In genomic region chr7:2520808-2521146, GRCh38 we compare ENCODE assay signal across 9 cellular contexts. TPM values are rescaled to one million over a fixed set of nuclear protein-coding genes. Genes with fewer than 3 reads are reported as not detected.
DNase-seq lines count a peak whose midpoint lies in the region; ATAC-seq and TF ChIP-seq lines count a peak whose summit lies in the region.
"Had no signal": no experiment of that assay in that cellular context is flagged by ENCODE, and none has a peak within 500 bp of the region (broad histone marks: within the 10 kb centered on the region; RNA-seq: fewer than 3 reads in every experiment).

No MANE protein-coding gene starts in this region.

- peaks cover 7% of the 10 kb centered on the region for H3K36me3 ChIP-seq in neuron (ENCODE audit: insufficient read depth, low read length)

- no peaks in the 10 kb centered on the region for H3K9me3 ChIP-seq in neuron (ENCODE audit: low read length)

- intact Hi-C loops in dorsolateral prefrontal cortex (cut with DNase I) = loop anchor here in 1 of 2 donors (10.0 kb wide), 1 partner anchor 276 kb away; the partner anchor contains the start of genes MRM2 and NUDT1

- ATAC-seq in HG02678 (IDR thresholded peaks at IDR 0.05; ENCODE audit: unreplicated experiment) (no peak), HG03025 (IDR thresholded peaks at IDR 0.05; ENCODE audit: low FRiP score, unreplicated experiment) (no peak)

- H3K27ac ChIP-seq in C4-2B (peak overlapping the region; percentile 79), dorsolateral prefrontal cortex (peak overlapping the region in 9 of 59 donors; percentile 4 to 79 (median 14))

- TF ChIP-seq CTCF in C4-2B (conservative IDR thresholded peaks at IDR 0.05) = no peak
- TF ChIP-seq CTCF in dorsolateral prefrontal cortex (IDR thresholded peaks at IDR 0.05 in 54 of 56, conservative IDR thresholded peaks at IDR 0.05 in 2 of 56; ENCODE audit: low read depth in 1 of 56, partially characterized antibody in 56 of 56) = no peak

- H3K27me3 ChIP-seq in dorsolateral prefrontal cortex (peaks cover 0 to 38% (median 0%) of the 10 kb centered on the region in 45 donors), neuron (ENCODE audit: insufficient read depth, low read length) (no peaks in the 10 kb centered on the region)

- peaks cover 77% of the 10 kb centered on the region for H3K4me1 ChIP-seq in neuron (ENCODE audit: insufficient read depth, low read length)

- peak; percentile 50 for DNase-seq in NAMALWA (ENCODE audit: low spot score)
- no peak for DNase-seq in dorsolateral prefrontal cortex
- no peak for DNase-seq in amygdala (lab: John Stamatoyannopoulos, UW)
- no peak for DNase-seq in HCEC 1CT

- no peak overlapping the region for H2AFZ ChIP-seq in neuron (ENCODE audit: low read depth, low read length)

- H3K4me3 ChIP-seq in dorsolateral prefrontal cortex = peak overlapping the region; percentile 28 to 75 (median 54)
- peak overlapping the region; percentile 70 for H3K4me3 ChIP-seq in neuron (ENCODE audit: low read length)

RNA-seq across cellular contexts. Expression of gene LFNG, which starts 1.2 kb away (rescaled TPM):
- 10 to 100 TPM in 110 of 120 experiments, 1 to 10 TPM in 10; 7.5 to 44.5 (median 15.8) TPM for total RNA-seq in dorsolateral prefrontal cortex

RNA-seq across cellular contexts. Expression of gene BRAT1, which starts 34.5 kb away (rescaled TPM):
- 10 to 100 TPM; 16.7 to 38.4 (median 24.9) TPM for total RNA-seq in dorsolateral prefrontal cortex

RNA-seq across cellular contexts. Expression of gene IQCE, which starts 38.0 kb away (rescaled TPM):
- 10 to 100 TPM; 26.3 to 72.5 (median 45.2) TPM for total RNA-seq in dorsolateral prefrontal cortex

RNA-seq across cellular contexts. Expression of gene GRIFIN, which starts 44.6 kb away (rescaled TPM):
- not detected for total RNA-seq in dorsolateral prefrontal cortex
- total RNA-seq: myocyte had no signal
